Comparison of ENCODE assay signal across 24 cellular contexts in the genomic region with DNA sequence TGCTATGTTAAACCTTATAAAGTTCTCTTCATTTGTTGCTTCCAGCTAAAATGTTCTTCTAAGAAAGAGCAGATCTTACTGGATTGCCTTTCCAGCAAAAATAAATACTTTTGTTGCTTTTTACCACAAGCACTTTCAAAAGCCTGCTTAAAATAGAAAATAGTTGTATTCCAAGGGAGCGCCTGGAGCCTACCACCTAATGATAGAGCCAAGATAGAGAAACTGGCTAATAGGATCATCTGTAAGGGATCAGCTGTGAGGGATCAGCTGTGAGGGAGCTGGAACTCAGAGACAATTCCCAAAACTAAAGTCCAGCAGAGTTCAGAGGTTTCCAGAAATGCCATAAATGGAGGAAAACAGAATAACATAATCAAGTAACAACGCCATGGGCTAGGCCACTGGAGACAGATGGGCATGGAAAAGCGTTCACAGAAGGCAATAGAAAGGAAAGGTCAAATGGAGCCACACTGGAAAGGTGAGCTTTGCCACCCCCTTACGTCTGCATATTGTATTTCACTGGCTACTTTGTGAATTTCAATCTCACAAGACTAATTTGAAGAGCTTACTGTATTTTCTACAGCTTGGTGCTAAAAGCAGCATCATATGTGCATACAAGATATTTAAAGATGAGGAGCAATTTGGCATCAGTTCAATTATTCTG.
A peak's percentile ranks its signal among the peaks of the same experiment; 100 is the strongest.
DNase-seq lines count a peak whose midpoint lies in the region; ATAC-seq, FAIRE-seq and TF ChIP-seq lines count a peak whose summit lies in the region.
"Had no signal": no experiment of that assay in that cellular context is flagged by ENCODE, and none has a peak within 500 bp of the region (broad histone marks: within the 10 kb centered on the region; RNA-seq: fewer than 3 reads in every experiment).

No MANE protein-coding gene starts in this region.

- no peak for TF ChIP-seq EP300 in A549 (IDR thresholded peaks at IDR 0.05)

- TF ChIP-seq RAD21 in A549 (conservative IDR thresholded peaks at IDR 0.05 in 1 of 2, IDR thresholded peaks at IDR 0.05 in 1 of 2): peak; percentile 21 to 39; a peak in 1 of 5 replicates

- DNase-seq in A549 (ENCODE audit: low read depth in 1 of 2, low spot score in 1 of 2): peak in 1 of 2 experiments; percentile 21
- peak; percentile 72 for DNase-seq in DMS 273 (lab: John Stamatoyannopoulos, UW; ENCODE audit: unreplicated experiment)
- DNase-seq in NCI-H146 treated with DMSO at 0.1 percent for 48 hours (lab: John Stamatoyannopoulos, UW; ENCODE audit: unreplicated experiment): peak; percentile 20
- no peak for DNase-seq in endodermal cell
- DNase-seq in tibial artery: no peak
- no peak for DNase-seq in activated T-cell treated with anti-CD3 and anti-CD28 coated beads, Interleukin-2, amount 50 U/mL, for 48 hours
- DNase-seq: activated B cell treated with CpG ODN at 0.5 μM for 24 hours; activated CD4-positive, alpha-beta memory T cell treated with anti-CD3 and anti-CD28 coated beads, Interleukin-2, amount 10 ng/mL, durations not matched to agents 7 days and 5 days; activated effector memory CD4-positive, alpha-beta T cell treated with anti-CD3 and anti-CD28 coated beads, Interleukin-2, amount 50 U/mL, for 16 hours; brain microvascular endothelial cell; CD4-positive, alpha-beta memory T cell; effector memory CD8-positive, alpha-beta T cell; kidney; MG63; NCI-H187; NCI-H446; small intestine; stimulated activated CD4-positive, alpha-beta T cell treated with anti-CD3 and anti-CD28 coated beads, Interleukin-2, amount 100 ng/mL, for 24 hours; T1000 had no signal

- H3K36me3 Mint-ChIP-seq in endodermal cell (ENCODE audit: low read depth): no peaks in the 10 kb centered on the region
- H3K36me3 Mint-ChIP-seq: CD4-positive, alpha-beta memory T cell; stimulated activated memory B cell treated with anti-CD40 and anti-IgM and Interleukin-4, amounts not matched to agents 10 μg/mL and 1 μg/mL and 100 μg/mL, for 72 hours had no signal

- 62% methylated on average over 4 of the region's 4 CpGs for WGBS in A549 (ENCODE audit: missing lambda C conversion rate)
- 87 to 88% methylated on average over 3 to 4 of the region's 4 CpGs for WGBS in endodermal cell (ENCODE audit: insufficient coverage in 1 of 2, insufficient read length in 1 of 2), 2 experiments

- no peak for FAIRE-seq in A549 (lab: Jason Lieb, UNC)
- FAIRE-seq: colon, kidney, small intestine, urothelium cell line had no signal

- ATAC-seq in A549: no peak
- no peak for ATAC-seq in HG03196 (IDR thresholded peaks at IDR 0.05; ENCODE audit: unreplicated experiment)
- ATAC-seq: effector memory CD8-positive, alpha-beta T cell; stimulated activated memory B cell treated with anti-CD40 and anti-IgM and Interleukin-4, amounts not matched to agents 10 μg/mL and 1 μg/mL and 100 μg/mL, for 72 hours had no signal

- no peak overlapping the region for H3K27ac Mint-ChIP-seq in endodermal cell
- H3K27ac Mint-ChIP-seq: activated B cell treated with CpG ODN at 0.5 μM for 24 hours; activated CD4-positive, alpha-beta memory T cell treated with anti-CD3 and anti-CD28 coated beads, Interleukin-2, amount 10 ng/mL, durations not matched to agents 7 days and 5 days; CD4-positive, alpha-beta memory T cell; effector memory CD8-positive, alpha-beta T cell; stimulated activated memory B cell treated with anti-CD40 and anti-IgM and Interleukin-4, amounts not matched to agents 10 μg/mL and 1 μg/mL and 100 μg/mL, for 72 hours had no signal

- H3K4me2 ChIP-seq in A549: no peak overlapping the region

- H3K9me3 ChIP-seq in A549 (peaks cover 7% of the 10 kb centered on the region; the same call in 1 of the 3 replicates), endodermal cell (ENCODE audit: control insufficient read depth, low read length) (peaks cover 5% of the 10 kb centered on the region), tibial artery (peaks cover 0 to 8% (median 7%) of the 10 kb centered on the region in 3 donors)
- H3K9me3 ChIP-seq: MG63, suprapubic skin had no signal

- H3K27ac ChIP-seq in A549: no peak overlapping the region
- H3K27ac ChIP-seq in endodermal cell (ENCODE audit: low read depth, low read length): no peak overlapping the region
- no peak overlapping the region for H3K27ac ChIP-seq in tibial artery
- H3K27ac ChIP-seq: brain microvascular endothelial cell, suprapubic skin had no signal

- TF ChIP-seq POLR2A in A549 (IDR thresholded peaks at IDR 0.05; ENCODE audit: low read length): no peak

- CTCF ChIA-PET in A549 (lab: Yijun Ruan, JAX): interaction anchor here (1.4 to 1.7 kb wide), 2 partner anchors 114 to 992 kb away, joined by 3 to 4 read pairs; no protein-coding TSS in a partner anchor

- H3K9me3 Mint-ChIP-seq in endodermal cell: peaks cover 3% of the 10 kb centered on the region

- peaks cover 5% of the 10 kb centered on the region for H3K27me3 Mint-ChIP-seq in endodermal cell (ENCODE audit: insufficient read depth)
- H3K27me3 Mint-ChIP-seq: activated CD4-positive, alpha-beta memory T cell treated with anti-CD3 and anti-CD28 coated beads, Interleukin-2, amount 10 ng/mL, durations not matched to agents 7 days and 5 days had no signal

- H3K4me3 ChIP-seq in A549: no peak overlapping the region
- peak overlapping the region; percentile 51 for H3K4me3 ChIP-seq in endodermal cell (ENCODE audit: low read length)
- H3K4me3 ChIP-seq in tibial artery: no peak overlapping the region
- H3K4me3 ChIP-seq: MG63, suprapubic skin had no signal

- H3K9ac ChIP-seq in endodermal cell (ENCODE audit: extremely low read depth, low read length, poor library complexity, severe bottlenecking): no peak overlapping the region

- H3K27me3 ChIP-seq in endodermal cell (ENCODE audit: control insufficient read depth, insufficient read depth, low read length, poor library complexity, severe bottlenecking) (no peaks in the 10 kb centered on the region), tibial artery (no peaks in the 10 kb centered on the region)
- H3K27me3 ChIP-seq: brain microvascular endothelial cell, MG63, suprapubic skin had no signal

- 0 out of 3 replicates have a peak, but pooled peaks have one; percentile 8 for TF ChIP-seq CTCF in A549 (IDR thresholded peaks at IDR 0.05)
- peak; percentile 36 for TF ChIP-seq CTCF in endodermal cell (conservative IDR thresholded peaks at IDR 0.05)
- no peak for TF ChIP-seq CTCF in tibial artery (IDR thresholded peaks at IDR 0.05)

- H3K4me1 ChIP-seq in A549 (no peaks in the 10 kb centered on the region), endodermal cell (ENCODE audit: control insufficient read depth, insufficient read depth, low read length) (no peaks in the 10 kb centered on the region), tibial artery (peaks cover 0 to 5% (median 0%) of the 10 kb centered on the region in 4 donors)
- H3K4me1 ChIP-seq: suprapubic skin had no signal

- H3K4me3 Mint-ChIP-seq in endodermal cell: no peak overlapping the region
- H3K4me3 Mint-ChIP-seq: activated B cell treated with CpG ODN at 0.5 μM for 24 hours; activated CD4-positive, alpha-beta memory T cell treated with anti-CD3 and anti-CD28 coated beads, Interleukin-2, amount 10 ng/mL, durations not matched to agents 7 days and 5 days; CD4-positive, alpha-beta memory T cell; effector memory CD8-positive, alpha-beta T cell; stimulated activated memory B cell treated with anti-CD40 and anti-IgM and Interleukin-4, amounts not matched to agents 10 μg/mL and 1 μg/mL and 100 μg/mL, for 72 hours had no signal

- intact Hi-C loops in tibial artery (cut with DNase I; ENCODE audit: low total_unique reads): no loop called here

- POLR2A ChIA-PET in A549 (lab: Yijun Ruan, JAX): no interaction called here

- no peaks in the 10 kb centered on the region for H3K36me3 ChIP-seq in endodermal cell (ENCODE audit: control insufficient read depth, insufficient read depth, low read length)
- H3K36me3 ChIP-seq in tibial artery: no peaks in the 10 kb centered on the region
- H3K36me3 ChIP-seq: brain microvascular endothelial cell, MG63, suprapubic skin had no signal

- peaks cover 5% of the 10 kb centered on the region for H3K4me1 Mint-ChIP-seq in endodermal cell
- H3K4me1 Mint-ChIP-seq: activated CD4-positive, alpha-beta memory T cell treated with anti-CD3 and anti-CD28 coated beads, Interleukin-2, amount 10 ng/mL, durations not matched to agents 7 days and 5 days; CD4-positive, alpha-beta memory T cell; stimulated activated memory B cell treated with anti-CD40 and anti-IgM and Interleukin-4, amounts not matched to agents 10 μg/mL and 1 μg/mL and 100 μg/mL, for 72 hours had no signal

TF ChIP-seq in A549, 52 proteins besides CTCF, POLR2A, EP300 and RAD21:
- no peak for TF ChIP-seq PBX3 (IDR thresholded peaks at IDR 0.05)
- no peak for TF ChIP-seq FOSL2 (IDR thresholded peaks at IDR 0.05)
- no peak for TF ChIP-seq FOSL2 (CRISPR knock-in tag; IDR thresholded peaks at IDR 0.05)
- no peak for TF ChIP-seq CHD4 (IDR thresholded peaks at IDR 0.05; ENCODE audit: borderline replicate concordance)
- no peak for TF ChIP-seq PHF8 (IDR thresholded peaks at IDR 0.05; ENCODE audit: borderline replicate concordance, low read depth)
- TF ChIP-seq, protein P1, sequence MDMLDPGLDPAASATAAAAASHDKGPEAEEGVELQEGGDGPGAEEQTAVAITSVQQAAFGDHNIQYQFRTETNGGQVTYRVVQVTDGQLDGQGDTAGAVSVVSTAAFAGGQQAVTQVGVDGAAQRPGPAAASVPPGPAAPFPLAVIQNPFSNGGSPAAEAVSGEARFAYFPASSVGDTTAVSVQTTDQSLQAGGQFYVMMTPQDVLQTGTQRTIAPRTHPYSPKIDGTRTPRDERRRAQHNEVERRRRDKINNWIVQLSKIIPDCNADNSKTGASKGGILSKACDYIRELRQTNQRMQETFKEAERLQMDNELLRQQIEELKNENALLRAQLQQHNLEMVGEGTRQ (IDR thresholded peaks at IDR 0.05): no peak
- TF ChIP-seq, protein P2, sequence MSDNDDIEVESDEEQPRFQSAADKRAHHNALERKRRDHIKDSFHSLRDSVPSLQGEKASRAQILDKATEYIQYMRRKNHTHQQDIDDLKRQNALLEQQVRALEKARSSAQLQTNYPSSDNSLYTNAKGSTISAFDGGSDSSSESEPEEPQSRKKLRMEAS (IDR thresholded peaks at IDR 0.05): no peak

Comparison
In these comparisons a context has a peak if more than half of its experiments do, and no peak if none do; other contexts are left out.
1. DNase-seq: peak in DMS 273 (single experiment) and NCI-H146 treated with DMSO at 0.1 percent for 48 hours (single experiment); none in endodermal cell (single experiment), tibial artery (0 of 2) and activated T-cell treated with anti-CD3 and anti-CD28 coated beads, Interleukin-2, amount 50 U/mL, for 48 hours (0 of 2).
2. CTCF ChIP-seq: peak in A549 (single experiment) and endodermal cell (single experiment); none in tibial artery (0 of 2).